38 cellular contexts compared by ENCODE assay signal in the genomic region with DNA sequence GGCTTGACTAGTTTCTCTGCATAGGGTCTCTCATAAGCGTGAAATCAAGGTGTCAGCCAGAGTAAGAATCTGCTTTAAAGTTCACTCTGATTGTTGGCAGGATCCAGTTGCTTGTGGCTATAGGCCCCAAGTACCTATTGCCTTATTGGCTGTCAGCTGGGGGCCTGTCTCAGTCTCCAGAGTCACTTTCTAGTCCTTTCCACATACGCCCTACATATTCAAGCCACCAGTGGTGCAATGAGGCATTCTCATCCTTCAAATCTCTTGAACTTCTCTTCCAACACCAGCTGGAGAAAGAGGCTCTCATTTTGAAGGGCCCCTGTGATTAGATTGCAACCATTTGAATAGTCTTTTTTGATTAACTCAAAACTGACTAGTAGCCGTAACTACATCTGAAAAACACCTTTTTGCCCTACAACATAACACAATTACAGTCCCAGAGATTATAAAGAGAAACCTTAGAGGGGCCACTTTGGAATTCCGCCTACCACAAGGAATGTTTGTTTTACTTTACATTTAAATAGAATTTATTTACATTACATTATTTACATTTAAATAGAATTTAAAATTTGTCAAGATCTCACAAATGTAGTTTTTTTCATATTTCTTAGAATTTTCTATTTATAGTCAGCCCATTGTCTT.
"Had no signal": no experiment of that assay in that cellular context is flagged by ENCODE, and none has a peak within 500 bp of the region (broad histone marks: within the 10 kb centered on the region; RNA-seq: fewer than 3 reads in every experiment).

No MANE protein-coding gene starts in this region.

- H3K27ac Mint-ChIP-seq: activated CD4-positive, alpha-beta memory T cell treated with anti-CD3 and anti-CD28 coated beads, Interleukin-2, amount 10 ng/mL, durations not matched to agents 7 days and 5 days; activated CD4-positive, alpha-beta T cell treated with anti-CD3 and anti-CD28 coated beads, Interleukin-2, amount 10 ng/mL, durations not matched to agents 7 days and 5 days; activated naive CD4-positive, alpha-beta T cell treated with anti-CD3 and anti-CD28 coated beads, Interleukin-2, amount 10 ng/mL, durations not matched to agents 7 days and 5 days; activated naive CD8-positive, alpha-beta T cell treated with anti-CD3 and anti-CD28 coated beads, Interleukin-2, amount 10 ng/mL, durations not matched to agents 7 days and 5 days; activated T-cell treated with anti-CD3 and anti-CD28 coated beads, Interleukin-2, amount 50 U/mL, for 24 hours; brain; effector memory CD8-positive, alpha-beta T cell; immature natural killer cell; naive thymus-derived CD4-positive, alpha-beta T cell; stimulated activated memory B cell treated with anti-CD40 and anti-IgM and Interleukin-4, amounts not matched to agents 10 μg/mL and 1 μg/mL and 100 μg/mL, for 72 hours; stimulated activated naive CD8-positive, alpha-beta T cell treated with anti-CD3 and anti-CD28 coated beads, Interleukin-15, amount 100 ng/mL, for 72 hours; T-helper 1 cell treated with Interleukin-12 subunit alpha and Interleukin-12 subunit beta and Interleukin-4 antibody, amounts not matched to agents 30 μg/mL and 1 μg/mL, for 36 hours; type B pancreatic cell had no signal

- H3K27ac ChIP-seq: ascending aorta, cardiac muscle cell, colonic mucosa, pancreas, prostate gland, skin epidermis, uterus had no signal

- H3K4me1 ChIP-seq: ascending aorta, colonic mucosa, pancreas, prostate gland, uterus had no signal

- H3K9me3 Mint-ChIP-seq: activated CD4-positive, alpha-beta T cell treated with anti-CD3 and anti-CD28 coated beads, Interleukin-2, amount 10 ng/mL, durations not matched to agents 7 days and 5 days; activated naive CD8-positive, alpha-beta T cell treated with anti-CD3 and anti-CD28 coated beads, Interleukin-2, amount 10 ng/mL, durations not matched to agents 7 days and 5 days; brain; neural crest cell; stimulated activated memory B cell treated with anti-CD40 and anti-IgM and Interleukin-4, amounts not matched to agents 10 μg/mL and 1 μg/mL and 100 μg/mL, for 72 hours; type B pancreatic cell had no signal

- DNase-seq: activated CD4-positive, alpha-beta memory T cell treated with anti-CD3 and anti-CD28 coated beads, Interleukin-2, amount 10 ng/mL, durations not matched to agents 7 days and 5 days; activated CD4-positive, alpha-beta T cell treated with anti-CD3 and anti-CD28 coated beads for 1 hour; activated CD4-positive, alpha-beta T cell treated with anti-CD3 and anti-CD28 coated beads, Interleukin-2, amount 10 ng/mL, durations not matched to agents 7 days and 5 days; activated CD8-positive, alpha-beta memory T cell treated with anti-CD3 and anti-CD28 coated beads, Interleukin-2, amount 50 U/mL, for 48 hours; activated gamma-delta T cell; activated naive CD4-positive, alpha-beta T cell treated with anti-CD3 and anti-CD28 coated beads, Interleukin-2, amount 10 ng/mL, durations not matched to agents 7 days and 5 days; activated naive CD8-positive, alpha-beta T cell treated with anti-CD3 and anti-CD28 coated beads, Interleukin-2, amount 10 ng/mL, durations not matched to agents 7 days and 5 days; activated T-cell treated with anti-CD3 and anti-CD28 coated beads, Interleukin-2, amount 50 U/mL, for 24 hours; cerebellar nuclear complex; colonic mucosa; effector memory CD8-positive, alpha-beta T cell; foreskin fibroblast; head of caudate nucleus; hippocampal formation; immature natural killer cell; midbrain; naive thymus-derived CD4-positive, alpha-beta T cell; nucleus accumbens; pancreas; retina; stimulated activated CD4-positive, alpha-beta T cell treated with anti-CD3 and anti-CD28 coated beads, Interleukin-12 subunit alpha, Interleukin-12 subunit beta, amount 100 ng/mL, for 4 hours; stimulated activated CD4-positive, alpha-beta T cell treated with anti-CD3 and anti-CD28 coated beads, Interleukin-4, amount 100 ng/mL, for 24 hours; stimulated activated naive CD8-positive, alpha-beta T cell treated with anti-CD3 and anti-CD28 coated beads, Interleukin-15, amount 100 ng/mL, for 72 hours; substantia nigra; T1000; uterus had no signal

- FAIRE-seq: endothelial cell of umbilical vein, pancreas had no signal

- H3K4me1 Mint-ChIP-seq: activated CD4-positive, alpha-beta memory T cell treated with anti-CD3 and anti-CD28 coated beads, Interleukin-2, amount 10 ng/mL, durations not matched to agents 7 days and 5 days; activated CD4-positive, alpha-beta T cell treated with anti-CD3 and anti-CD28 coated beads, Interleukin-2, amount 10 ng/mL, durations not matched to agents 7 days and 5 days; activated naive CD4-positive, alpha-beta T cell treated with anti-CD3 and anti-CD28 coated beads, Interleukin-2, amount 10 ng/mL, durations not matched to agents 7 days and 5 days; activated naive CD8-positive, alpha-beta T cell treated with anti-CD3 and anti-CD28 coated beads, Interleukin-2, amount 10 ng/mL, durations not matched to agents 7 days and 5 days; immature natural killer cell; naive thymus-derived CD4-positive, alpha-beta T cell; stimulated activated memory B cell treated with anti-CD40 and anti-IgM and Interleukin-4, amounts not matched to agents 10 μg/mL and 1 μg/mL and 100 μg/mL, for 72 hours; stimulated activated naive CD8-positive, alpha-beta T cell treated with anti-CD3 and anti-CD28 coated beads, Interleukin-15, amount 100 ng/mL, for 72 hours had no signal

- H3K27me3 ChIP-seq: ascending aorta, cardiac muscle cell, colonic mucosa, pancreas, uterus had no signal

- H3K27me3 Mint-ChIP-seq: activated CD4-positive, alpha-beta memory T cell treated with anti-CD3 and anti-CD28 coated beads, Interleukin-2, amount 10 ng/mL, durations not matched to agents 7 days and 5 days; activated CD4-positive, alpha-beta T cell treated with anti-CD3 and anti-CD28 coated beads, Interleukin-2, amount 10 ng/mL, durations not matched to agents 7 days and 5 days; activated naive CD4-positive, alpha-beta T cell treated with anti-CD3 and anti-CD28 coated beads, Interleukin-2, amount 10 ng/mL, durations not matched to agents 7 days and 5 days; activated naive CD8-positive, alpha-beta T cell treated with anti-CD3 and anti-CD28 coated beads, Interleukin-2, amount 10 ng/mL, durations not matched to agents 7 days and 5 days; activated T-cell treated with anti-CD3 and anti-CD28 coated beads, Interleukin-2, amount 50 U/mL, for 24 hours; brain; effector memory CD8-positive, alpha-beta T cell; naive thymus-derived CD4-positive, alpha-beta T cell; stimulated activated memory B cell treated with anti-CD40 and anti-IgM and Interleukin-4, amounts not matched to agents 10 μg/mL and 1 μg/mL and 100 μg/mL, for 72 hours; stimulated activated naive CD8-positive, alpha-beta T cell treated with anti-CD3 and anti-CD28 coated beads, Interleukin-15, amount 100 ng/mL, for 72 hours; type B pancreatic cell had no signal

- H3K4me3 Mint-ChIP-seq: activated CD4-positive, alpha-beta memory T cell treated with anti-CD3 and anti-CD28 coated beads, Interleukin-2, amount 10 ng/mL, durations not matched to agents 7 days and 5 days; activated CD4-positive, alpha-beta T cell treated with anti-CD3 and anti-CD28 coated beads, Interleukin-2, amount 10 ng/mL, durations not matched to agents 7 days and 5 days; activated naive CD4-positive, alpha-beta T cell treated with anti-CD3 and anti-CD28 coated beads, Interleukin-2, amount 10 ng/mL, durations not matched to agents 7 days and 5 days; activated naive CD8-positive, alpha-beta T cell treated with anti-CD3 and anti-CD28 coated beads, Interleukin-2, amount 10 ng/mL, durations not matched to agents 7 days and 5 days; activated T-cell treated with anti-CD3 and anti-CD28 coated beads, Interleukin-2, amount 50 U/mL, for 24 hours; brain; effector memory CD8-positive, alpha-beta T cell; immature natural killer cell; naive thymus-derived CD4-positive, alpha-beta T cell; neural crest cell; stimulated activated memory B cell treated with anti-CD40 and anti-IgM and Interleukin-4, amounts not matched to agents 10 μg/mL and 1 μg/mL and 100 μg/mL, for 72 hours; stimulated activated naive CD8-positive, alpha-beta T cell treated with anti-CD3 and anti-CD28 coated beads, Interleukin-15, amount 100 ng/mL, for 72 hours; T-helper 1 cell treated with Interleukin-12 subunit alpha and Interleukin-12 subunit beta and Interleukin-4 antibody, amounts not matched to agents 30 μg/mL and 1 μg/mL, for 36 hours; type B pancreatic cell had no signal

- H3K9me3 ChIP-seq: ascending aorta, colonic mucosa, pancreas, prostate gland, uterus had no signal

- H3K36me3 Mint-ChIP-seq: activated naive CD4-positive, alpha-beta T cell treated with anti-CD3 and anti-CD28 coated beads, Interleukin-2, amount 10 ng/mL, durations not matched to agents 7 days and 5 days; activated naive CD8-positive, alpha-beta T cell treated with anti-CD3 and anti-CD28 coated beads, Interleukin-2, amount 10 ng/mL, durations not matched to agents 7 days and 5 days; brain; immature natural killer cell; naive thymus-derived CD4-positive, alpha-beta T cell; stimulated activated memory B cell treated with anti-CD40 and anti-IgM and Interleukin-4, amounts not matched to agents 10 μg/mL and 1 μg/mL and 100 μg/mL, for 72 hours; type B pancreatic cell had no signal

- H3K4me3 ChIP-seq: ascending aorta, cardiac muscle cell, colonic mucosa, pancreas, prostate gland, skin epidermis, uterus had no signal

- ATAC-seq: effector memory CD8-positive, alpha-beta T cell; esophagus mucosa; naive thymus-derived CD4-positive, alpha-beta T cell; pancreas; sciatic nerve; stimulated activated memory B cell treated with anti-CD40 and anti-IgM and Interleukin-4, amounts not matched to agents 10 μg/mL and 1 μg/mL and 100 μg/mL, for 72 hours; stimulated activated naive CD8-positive, alpha-beta T cell treated with anti-CD3 and anti-CD28 coated beads, Interleukin-15, amount 100 ng/mL, for 72 hours had no signal

- H3K36me3 ChIP-seq: ascending aorta, cardiac muscle cell, colonic mucosa, pancreas, prostate gland, uterus had no signal
